Comparison of ENCODE assay signal across 1 cellular context in the genomic region with DNA sequence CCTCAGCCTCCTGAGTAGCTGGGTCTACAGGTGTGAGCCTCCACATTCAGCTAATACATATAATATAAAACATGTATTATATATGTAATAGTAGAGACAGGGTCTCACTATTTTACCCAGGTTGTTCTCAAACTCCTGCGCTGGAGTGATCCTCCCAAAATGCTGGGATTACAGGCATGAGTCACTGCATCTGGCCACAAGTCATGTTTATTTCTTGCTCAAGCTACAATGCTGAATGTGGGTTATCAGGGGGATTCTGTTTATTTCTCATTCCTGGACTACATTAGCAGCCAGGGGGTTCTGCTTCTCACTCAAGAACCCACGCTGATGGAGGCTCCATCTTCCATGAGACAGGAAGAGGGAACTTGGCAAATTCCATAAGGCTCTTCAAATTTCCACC.
TF ChIP-seq lines count a peak whose summit lies in the region.

No MANE protein-coding gene starts in this region.

TF ChIP-seq in K562, 482 proteins besides CTCF, POLR2A, EP300 and RAD21:
- TF ChIP-seq RBM22 (IDR thresholded peaks at IDR 0.05; ENCODE audit: low read depth, low read length, poor library complexity, severe bottlenecking), result no peak
- TF ChIP-seq, protein P1, sequence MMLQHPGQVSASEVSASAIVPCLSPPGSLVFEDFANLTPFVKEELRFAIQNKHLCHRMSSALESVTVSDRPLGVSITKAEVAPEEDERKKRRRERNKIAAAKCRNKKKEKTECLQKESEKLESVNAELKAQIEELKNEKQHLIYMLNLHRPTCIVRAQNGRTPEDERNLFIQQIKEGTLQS (IDR thresholded peaks at IDR 0.05), result 0 out of 2 replicates have a peak, but pooled peaks have one; percentile 11
- TF ChIP-seq, protein P1 (CRISPR knock-in tag; conservative IDR thresholded peaks at IDR 0.05), result no peak
- TF ChIP-seq, protein P2, sequence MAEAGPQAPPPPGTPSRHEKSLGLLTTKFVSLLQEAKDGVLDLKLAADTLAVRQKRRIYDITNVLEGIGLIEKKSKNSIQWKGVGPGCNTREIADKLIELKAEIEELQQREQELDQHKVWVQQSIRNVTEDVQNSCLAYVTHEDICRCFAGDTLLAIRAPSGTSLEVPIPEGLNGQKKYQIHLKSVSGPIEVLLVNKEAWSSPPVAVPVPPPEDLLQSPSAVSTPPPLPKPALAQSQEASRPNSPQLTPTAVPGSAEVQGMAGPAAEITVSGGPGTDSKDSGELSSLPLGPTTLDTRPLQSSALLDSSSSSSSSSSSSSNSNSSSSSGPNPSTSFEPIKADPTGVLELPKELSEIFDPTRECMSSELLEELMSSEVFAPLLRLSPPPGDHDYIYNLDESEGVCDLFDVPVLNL (CRISPR knock-in tag; IDR thresholded peaks at IDR 0.05; ENCODE audit: low read depth), result no peak
- TF ChIP-seq HEY1 (CRISPR knock-in tag; IDR thresholded peaks at IDR 0.05; ENCODE audit: borderline replicate concordance), result no peak
- no peak for TF ChIP-seq ZNF175 (CRISPR knock-in tag; IDR thresholded peaks at IDR 0.05; ENCODE audit: low read depth)
